ENCODE assay signal across 26 cellular contexts in the genomic region with DNA sequence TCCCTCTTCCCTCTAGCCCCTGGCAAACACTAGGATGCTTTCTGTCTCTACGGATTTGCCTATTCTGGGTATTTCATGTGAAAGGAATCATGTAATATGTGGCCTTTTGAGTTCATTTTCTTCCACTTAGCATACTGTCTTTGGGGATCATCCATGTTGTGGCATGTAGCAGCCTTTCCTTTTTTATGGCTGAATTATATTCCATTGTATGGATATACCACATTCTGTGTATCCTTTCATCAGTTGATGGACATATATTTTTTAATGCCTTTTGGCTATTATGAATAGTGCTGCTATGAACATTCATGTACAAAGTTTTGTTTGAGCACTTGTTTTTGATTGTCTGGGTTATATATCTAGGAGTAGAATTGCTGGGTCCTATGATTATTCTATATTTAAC.
A peak's percentile ranks its signal among the peaks of the same experiment; 100 is the strongest.
DNase-seq lines count a peak whose midpoint lies in the region; ATAC-seq, FAIRE-seq and TF ChIP-seq lines count a peak whose summit lies in the region.
"Had no signal": no experiment of that assay in that cellular context is flagged by ENCODE, and none has a peak within 500 bp of the region (broad histone marks: within the 10 kb centered on the region; RNA-seq: fewer than 3 reads in every experiment).

No MANE protein-coding gene starts in this region.

- H2BK15ac ChIP-seq in H1 (ENCODE audit: low read length), result no peak overlapping the region

- H3K79me1 ChIP-seq in H1 (ENCODE audit: low read depth, low read length), result no peaks in the 10 kb centered on the region

- H3K27me3 Mint-ChIP-seq in stimulated activated naive B cell treated with anti-CD40 and anti-IgM and Interleukin-4, amounts not matched to agents 10 μg/mL and 1 μg/mL and 100 μg/mL, for 72 hours, result peaks cover 34 to 42% of the 10 kb centered on the region in 2 donors

- H3K4ac ChIP-seq in H1 (replicated peaks; ENCODE audit: insufficient read length, low read depth, low read length), result no peak overlapping the region

- no peak overlapping the region for H2BK12ac ChIP-seq in H1 (ENCODE audit: low read depth, low read length)

- no peak for ATAC-seq in stimulated activated naive B cell treated with anti-CD40 and anti-IgM and Interleukin-4, amounts not matched to agents 10 μg/mL and 1 μg/mL and 100 μg/mL, for 72 hours (replicated peaks)
- ATAC-seq: GM12878 had no signal

- H3K4me2 ChIP-seq in H1 (ENCODE audit: insufficient read depth in 1 of 2, low read depth in 2 of 2, low read length in 2 of 2), result no peak overlapping the region
- H3K4me2 ChIP-seq: BLaER1 had no signal

- H2BK5ac ChIP-seq in H1 (ENCODE audit: low read depth, low read length), result no peak overlapping the region

- H4K8ac ChIP-seq in H1 (ENCODE audit: extremely low read depth, insufficient read depth, low read length), result no peak overlapping the region

- POLR2A ChIA-PET in HEK293 (lab: Yijun Ruan, JAX) (no interaction called here), H1 (lab: Charles Lee; ENCODE audit: partially characterized antibody) (no interaction called here)

- no peaks in the 10 kb centered on the region for H4K20me1 ChIP-seq in H1 (replicated peaks in 1 of 2; ENCODE audit: control insufficient read depth in 1 of 2, insufficient read depth in 2 of 2, low read length in 2 of 2)
- H4K20me1 ChIP-seq: BLaER1 had no signal

- no peak overlapping the region for H2AFZ ChIP-seq in H1 (ENCODE audit: low read length)

- no peak for TF ChIP-seq CTCF in HEK293 (tag by site-specific recombination; IDR thresholded peaks at IDR 0.05)
- TF ChIP-seq CTCF in WERI-Rb-1 (IDR thresholded peaks at IDR 0.05; ENCODE audit: low read depth, low read length), result no peak
- TF ChIP-seq CTCF in H1 (IDR thresholded peaks at IDR 0.05; ENCODE audit: control extremely low read depth in 1 of 3, insufficient read depth in 1 of 3, low read depth in 1 of 3, low read length in 3 of 3), result no peak

- no peak overlapping the region for H3K14ac ChIP-seq in H1 (ENCODE audit: insufficient read length)

- no peak for DNase-seq in WERI-Rb-1
- no peak for DNase-seq in H1 (ENCODE audit: low read depth in 1 of 2, low spot score in 2 of 2)
- DNase-seq in stimulated activated naive B cell treated with anti-CD40 and anti-IgM and Interleukin-4, amounts not matched to agents 10 μg/mL and 1 μg/mL and 100 μg/mL, for 72 hours, result no peak
- DNase-seq in nucleus accumbens (lab: John Stamatoyannopoulos, UW), result no peak
- DNase-seq: 8988T; ACHN; BE2C; C1 segment of cervical spinal cord; CD4-positive, alpha-beta memory T cell; CD4-positive, CD25-positive, alpha-beta regulatory T cell; CD8-positive, alpha-beta memory T cell; COR-L47; DMS 273 treated with DMSO at 0.1 percent for 48 hours; DMS153; DMS53; DMS79; DND-41; EL; GDM1 had no signal

- no peaks in the 10 kb centered on the region for H3K9me3 ChIP-seq in HEK293 (ENCODE audit: control insufficient read depth, insufficient read depth, low read depth, low read length)
- peaks cover 14% of the 10 kb centered on the region for H3K9me3 ChIP-seq in WERI-Rb-1 (ENCODE audit: severe bottlenecking)
- peaks cover 3% of the 10 kb centered on the region in 2 experiments; a peak in 1 of 4 replicates for H3K9me3 ChIP-seq in H1 (ENCODE audit: insufficient read depth in 2 of 2, low read depth in 1 of 2, low read length in 1 of 2)
- H3K9me3 ChIP-seq: BE2C, BLaER1 had no signal

- H3K4me3 ChIP-seq in HEK293 (ENCODE audit: low read depth, low read length) (no peak overlapping the region), WERI-Rb-1 (ENCODE audit: low read depth, low read length) (no peak overlapping the region), H1 (ENCODE audit: extremely low read depth in 1 of 4, insufficient read depth in 2 of 4, low read depth in 3 of 4, low read length in 4 of 4) (no peak overlapping the region)
- H3K4me3 ChIP-seq: BLaER1, GM12878 had no signal

- no peaks in the 10 kb centered on the region for H3K79me2 ChIP-seq in H1 (ENCODE audit: control insufficient read depth in 1 of 2, insufficient read depth in 2 of 2, low read length in 2 of 2)

- CTCF ChIA-PET in HEK293 (lab: Yijun Ruan, JAX) (no interaction called here), H1 (lab: Charles Lee; ENCODE audit: partially characterized antibody) (interaction anchor here (0.6 to 1.2 kb wide), 3 partner anchors 9 to 640 kb away, joined by 3 to 4 read pairs (median 3); no protein-coding TSS in a partner anchor)

- peaks cover 0 to 1% of the 10 kb centered on the region in 2 donors for H3K36me3 Mint-ChIP-seq in stimulated activated naive B cell treated with anti-CD40 and anti-IgM and Interleukin-4, amounts not matched to agents 10 μg/mL and 1 μg/mL and 100 μg/mL, for 72 hours
- H3K36me3 Mint-ChIP-seq: CD14-positive monocyte; CD4-positive, alpha-beta memory T cell; CD4-positive, CD25-positive, alpha-beta regulatory T cell; CD8-positive, alpha-beta memory T cell had no signal

- H3K4me3 Mint-ChIP-seq in stimulated activated naive B cell treated with anti-CD40 and anti-IgM and Interleukin-4, amounts not matched to agents 10 μg/mL and 1 μg/mL and 100 μg/mL, for 72 hours, result no peak overlapping the region
- H3K4me3 Mint-ChIP-seq: CD14-positive monocyte; CD4-positive, alpha-beta memory T cell; CD4-positive, CD25-positive, alpha-beta regulatory T cell; CD8-positive, alpha-beta memory T cell had no signal

- TF ChIP-seq EP300 in H1 (IDR thresholded peaks at IDR 0.05; ENCODE audit: borderline replicate concordance in 1 of 2, low read depth in 2 of 2, low read length in 2 of 2), result no peak

- H3K23ac ChIP-seq in H1 (ENCODE audit: insufficient read length), result no peak overlapping the region

- no peak for TF ChIP-seq RAD21 in H1 (IDR thresholded peaks at IDR 0.05 in 1 of 2, conservative IDR thresholded peaks at IDR 0.05 in 1 of 2; ENCODE audit: low read depth in 2 of 2, low read length in 2 of 2)

- no peaks in the 10 kb centered on the region for H3K4me1 ChIP-seq in HEK293 (ENCODE audit: control insufficient read depth, insufficient read depth, low read length)
- H3K4me1 ChIP-seq in H1 (replicated peaks in 1 of 4; ENCODE audit: control insufficient read depth in 3 of 4, insufficient read depth in 4 of 4, low read length in 3 of 4), result peaks cover 0 to 11% (median 3%) of the 10 kb centered on the region in 4 experiments; a peak in 3 of 7 replicates
- H3K4me1 ChIP-seq: BE2C had no signal

- H3K23me2 ChIP-seq in H1 (ENCODE audit: low read depth, low read length), result no peaks in the 10 kb centered on the region

- no peak overlapping the region for H3K9ac ChIP-seq in H1 (replicated peaks in 1 of 4; ENCODE audit: extremely low read depth in 1 of 4, low read depth in 3 of 4, low read length in 3 of 4)
- H3K9ac ChIP-seq: BLaER1 had no signal

- no peak overlapping the region for H2BK20ac ChIP-seq in H1 (ENCODE audit: low read length)

- no peak overlapping the region for H2BK120ac ChIP-seq in H1 (replicated peaks; ENCODE audit: low read depth, low read length)

- no peak for FAIRE-seq in H1 (lab: Jason Lieb, UNC)
- FAIRE-seq: A204.1, GM12878, GM12892, GM18507 had no signal

- H3K4me1 Mint-ChIP-seq in stimulated activated naive B cell treated with anti-CD40 and anti-IgM and Interleukin-4, amounts not matched to agents 10 μg/mL and 1 μg/mL and 100 μg/mL, for 72 hours, result no peaks in the 10 kb centered on the region
- H3K4me1 Mint-ChIP-seq: CD14-positive monocyte; CD4-positive, alpha-beta memory T cell; CD4-positive, CD25-positive, alpha-beta regulatory T cell; CD8-positive, alpha-beta memory T cell had no signal

- no peak for TF ChIP-seq POLR2A in H1 (IDR thresholded peaks at IDR 0.05; ENCODE audit: control extremely low read depth in 1 of 2, low read depth in 2 of 2, low read length in 2 of 2)

- H3K18ac ChIP-seq in H1 (ENCODE audit: extremely low read depth, low read length), result no peak overlapping the region

- H3K27me3 ChIP-seq in WERI-Rb-1 (ENCODE audit: insufficient read depth, low read depth, severe bottlenecking) (no peaks in the 10 kb centered on the region), H1 (replicated peaks in 1 of 4; ENCODE audit: control insufficient read depth in 3 of 4, extremely low read depth in 1 of 4, insufficient read depth in 3 of 4, low read length in 3 of 4) (no peaks in the 10 kb centered on the region)
- H3K27me3 ChIP-seq: BE2C, BLaER1 had no signal

- H4K5ac ChIP-seq in H1 (ENCODE audit: insufficient read length, low read depth, low read length), result no peak overlapping the region

- no peak overlapping the region for H3K27ac Mint-ChIP-seq in stimulated activated naive B cell treated with anti-CD40 and anti-IgM and Interleukin-4, amounts not matched to agents 10 μg/mL and 1 μg/mL and 100 μg/mL, for 72 hours
- H3K27ac Mint-ChIP-seq: CD14-positive monocyte; CD4-positive, alpha-beta memory T cell; CD4-positive, CD25-positive, alpha-beta regulatory T cell; CD8-positive, alpha-beta memory T cell had no signal

- WGBS in H1 (ENCODE audit: extremely low coverage in 1 of 2, insufficient coverage in 1 of 2, insufficient read length in 1 of 2, insufficient replicate concordance in 2 of 2, low coverage in 1 of 2, low lambda C conversion rate in 2 of 2, missing lambda C conversion rate in 1 of 2), 2 experiments, result 82% methylated on average over 1 of the region's 1 CpG; no CpG with 5 or more reads in 1 of the 2 experiments

- H3K27ac ChIP-seq in HEK293 (ENCODE audit: extremely low read depth, low read depth, low read length) (no peak overlapping the region), WERI-Rb-1 (peak overlapping the region; percentile 89), H1 (ENCODE audit: low read depth, low read length) (no peak overlapping the region)
- H3K27ac ChIP-seq: BLaER1 had no signal

- H3K36me3 ChIP-seq in HEK293 (ENCODE audit: control insufficient read depth in 2 of 2, insufficient read depth in 1 of 2, low read length in 2 of 2) (no peaks in the 10 kb centered on the region), WERI-Rb-1 (no peaks in the 10 kb centered on the region), H1 (ENCODE audit: control insufficient read depth in 2 of 4, insufficient read depth in 4 of 4, low read length in 3 of 4) (no peaks in the 10 kb centered on the region)
- H3K36me3 ChIP-seq: BE2C, BLaER1 had no signal

- no peak overlapping the region for H3K56ac ChIP-seq in H1 (replicated peaks; ENCODE audit: insufficient read length, low read depth, low read length)

- no peak overlapping the region for H4K91ac ChIP-seq in H1 (replicated peaks; ENCODE audit: insufficient read length, low read length)

- H3K9me3 Mint-ChIP-seq in stimulated activated naive B cell treated with anti-CD40 and anti-IgM and Interleukin-4, amounts not matched to agents 10 μg/mL and 1 μg/mL and 100 μg/mL, for 72 hours, result peaks cover 4% of the 10 kb centered on the region in 2 donors
- H3K9me3 Mint-ChIP-seq: CD8-positive, alpha-beta memory T cell had no signal

- no peak overlapping the region for H2AK5ac ChIP-seq in H1 (ENCODE audit: low read depth, low read length)

TF ChIP-seq in H1, 55 proteins besides CTCF, POLR2A, EP300 and RAD21:
- TF ChIP-seq SP1 (IDR thresholded peaks at IDR 0.05; ENCODE audit: low read depth, low read length) (no peak), KDM1A (IDR thresholded peaks at IDR 0.05; ENCODE audit: borderline replicate concordance, low read length) (peak; percentile 67)
TF ChIP-seq in H1: peak in this region for 1.
